ENCODE assay signal across 9 cellular contexts in genomic region chr18:34122724-34123334, GRCh38.
DNase-seq lines count a peak whose midpoint lies in the region; ATAC-seq and TF ChIP-seq lines count a peak whose summit lies in the region.
"Had no signal": no experiment of that assay in that cellular context is flagged by ENCODE, and none has a peak within 500 bp of the region (broad histone marks: within the 10 kb centered on the region; RNA-seq: fewer than 3 reads in every experiment).

No MANE protein-coding gene starts in this region.

- H3K27ac ChIP-seq in lung (ENCODE audit: low read depth in 1 of 2, low read length in 1 of 2), result no peak overlapping the region

- no peaks in the 10 kb centered on the region for H3K4me1 Mint-ChIP-seq in activated CD4-positive, alpha-beta T cell treated with anti-CD3 and anti-CD28 coated beads, Interleukin-2, amount 10 ng/mL, durations not matched to agents 7 days and 5 days
- H3K4me1 Mint-ChIP-seq: CD4-positive, alpha-beta memory T cell had no signal

- H3K9me3 Mint-ChIP-seq in activated CD4-positive, alpha-beta T cell treated with anti-CD3 and anti-CD28 coated beads, Interleukin-2, amount 10 ng/mL, durations not matched to agents 7 days and 5 days, result no peaks in the 10 kb centered on the region

- H3K27me3 Mint-ChIP-seq in activated CD4-positive, alpha-beta T cell treated with anti-CD3 and anti-CD28 coated beads, Interleukin-2, amount 10 ng/mL, durations not matched to agents 7 days and 5 days, result no peaks in the 10 kb centered on the region
- H3K27me3 Mint-ChIP-seq: CD4-positive, alpha-beta memory T cell had no signal

- no peaks in the 10 kb centered on the region for H3K27me3 ChIP-seq in lung (ENCODE audit: control insufficient read depth, insufficient read depth)

- DNase-seq in activated CD4-positive, alpha-beta T cell treated with anti-CD3 and anti-CD28 coated beads, Interleukin-2, amount 10 ng/mL, durations not matched to agents 7 days and 5 days, result peak; percentile 26
- no peak for DNase-seq in activated CD4-positive, alpha-beta T cell treated with anti-CD3 and anti-CD28 coated beads, Interleukin-2, amount 50 U/mL, for 48 hours
- DNase-seq in HT1080 (ENCODE audit: low read depth) (peak; percentile 58), NOMO-1 treated with DMSO at 0.1 percent for 48 hours (lab: John Stamatoyannopoulos, UW; ENCODE audit: unreplicated experiment) (peak; percentile 49), cerebellum (ENCODE audit: low spot score) (peak; percentile 48), lung (ENCODE audit: low spot score) (peak; percentile 31), KG1 (lab: John Stamatoyannopoulos, UW) (no peak)

- no peak overlapping the region for H3K27ac Mint-ChIP-seq in activated CD4-positive, alpha-beta T cell treated with anti-CD3 and anti-CD28 coated beads, Interleukin-2, amount 10 ng/mL, durations not matched to agents 7 days and 5 days
- H3K27ac Mint-ChIP-seq: CD4-positive, alpha-beta memory T cell had no signal

- WGBS in lung, 2 donors, result 29 to 32% methylated on average over 4 of the region's 4 CpGs

- no peak overlapping the region for H3K4me3 Mint-ChIP-seq in activated CD4-positive, alpha-beta T cell treated with anti-CD3 and anti-CD28 coated beads, Interleukin-2, amount 10 ng/mL, durations not matched to agents 7 days and 5 days
- H3K4me3 Mint-ChIP-seq: CD4-positive, alpha-beta memory T cell had no signal

- H3K9me3 ChIP-seq in lung (ENCODE audit: control insufficient read depth in 2 of 2, insufficient read depth in 1 of 2, low read length in 1 of 2), result no peaks in the 10 kb centered on the region

- H3K36me3 ChIP-seq in lung (ENCODE audit: control insufficient read depth in 2 of 2, insufficient read depth in 2 of 2, low read length in 2 of 2), result no peaks in the 10 kb centered on the region

- no peak overlapping the region for H3K4me3 ChIP-seq in lung

- no peaks in the 10 kb centered on the region for H3K36me3 Mint-ChIP-seq in activated CD4-positive, alpha-beta T cell treated with anti-CD3 and anti-CD28 coated beads, Interleukin-2, amount 10 ng/mL, durations not matched to agents 7 days and 5 days (ENCODE audit: low read depth)
- H3K36me3 Mint-ChIP-seq: CD4-positive, alpha-beta memory T cell had no signal

- peak; percentile 44 for TF ChIP-seq CTCF in lung (IDR thresholded peaks at IDR 0.05; ENCODE audit: control extremely low read depth, extremely low read depth)

- no peaks in the 10 kb centered on the region for H3K4me1 ChIP-seq in lung (ENCODE audit: control insufficient read depth in 2 of 2, insufficient read depth in 2 of 2, low read length in 2 of 2)

- peak; percentile 94 for ATAC-seq in GM21717 (IDR thresholded peaks at IDR 0.05; ENCODE audit: unreplicated experiment)
- ATAC-seq in lung (ENCODE audit: insufficient read depth, low FRiP score), result peak; percentile 76

- POLR2A ChIA-PET in activated CD4-positive, alpha-beta T cell treated with anti-CD3 and anti-CD28 coated beads, Interleukin-2, amount 10 ng/mL, durations not matched to agents 7 days and 5 days (lab: Charles Lee), result no interaction called here

- CTCF ChIA-PET in activated CD4-positive, alpha-beta T cell treated with anti-CD3 and anti-CD28 coated beads, Interleukin-2, amount 10 ng/mL, durations not matched to agents 7 days and 5 days (lab: Charles Lee), result interaction anchor here (0.6 to 1.0 kb wide), 2 partner anchors 22 to 860 kb away, joined by 3 to 4 read pairs; no protein-coding TSS in a partner anchor

Comparison
In these comparisons a context has a peak if more than half of its experiments do, and no peak if none do; other contexts are left out.
1. DNase-seq: peak in activated CD4-positive, alpha-beta T cell treated with anti-CD3 and anti-CD28 coated beads, Interleukin-2, amount 10 ng/mL, durations not matched to agents 7 days and 5 days (single experiment), HT1080 (single experiment), NOMO-1 treated with DMSO at 0.1 percent for 48 hours (single experiment), cerebellum (single experiment) and lung (single experiment); none in activated CD4-positive, alpha-beta T cell treated with anti-CD3 and anti-CD28 coated beads, Interleukin-2, amount 50 U/mL, for 48 hours (0 of 2) and KG1 (single experiment).